ENCODE assay signal across 11 cellular contexts in genomic region chr4:87053064-87053693, GRCh38.
DNase-seq lines count a peak whose midpoint lies in the region; ATAC-seq and TF ChIP-seq lines count a peak whose summit lies in the region.
"Had no signal": no experiment of that assay in that cellular context is flagged by ENCODE, and none has a peak within 500 bp of the region (broad histone marks: within the 10 kb centered on the region; RNA-seq: fewer than 3 reads in every experiment).

No MANE protein-coding gene starts in this region.

- H3K27ac ChIP-seq in HL-60 (replicated peaks) (peak overlapping the region; percentile 23), neutrophil (peak overlapping the region; percentile 59)

- no peak for TF ChIP-seq CTCF in CD14-positive monocyte (IDR thresholded peaks at IDR 0.05)
- TF ChIP-seq CTCF in HL-60 (IDR thresholded peaks at IDR 0.05; ENCODE audit: insufficient read depth, low read length), result no peak
- TF ChIP-seq CTCF in neutrophil (IDR thresholded peaks at IDR 0.05), result no peak

- no peak for ATAC-seq in GM21737 (IDR thresholded peaks at IDR 0.05; ENCODE audit: unreplicated experiment)
- no peak for ATAC-seq in esophagus mucosa
- ATAC-seq: left colon had no signal

- H3K9me3 Mint-ChIP-seq in CD14-positive monocyte, result no peaks in the 10 kb centered on the region
- no peaks in the 10 kb centered on the region for H3K9me3 Mint-ChIP-seq in activated T-helper 2 cell treated with anti-CD3 and anti-CD28 coated beads, Interferon-gamma antibody, Interleukin-2, Interleukin-4, amounts not matched to agents 10 μg/mL and 5 μg/mL and 100 μg/mL, durations not matched to agents 14 hours and 24 hours and 36 hours

- intact Hi-C loops in CD14-positive monocyte (cut with micrococcal nuclease), result loop anchor here in 1 of 2 donors (5.0 kb wide), 1 partner anchor 46 kb away; no protein-coding TSS in a partner anchor
- intact Hi-C loops in activated T-helper 2 cell treated with anti-CD3 and anti-CD28 coated beads, Interferon-gamma antibody, Interleukin-2, Interleukin-4, amounts not matched to agents 10 μg/mL and 5 μg/mL and 100 μg/mL, durations not matched to agents 14 hours and 24 hours and 36 hours (cut with micrococcal nuclease), result no loop called here

- H3K4me3 ChIP-seq in HL-60 (replicated peaks; ENCODE audit: insufficient read depth, low read length), result no peak overlapping the region
- H3K4me3 ChIP-seq in neutrophil (ENCODE audit: low read depth in 1 of 2, low read length in 1 of 2), result no peak overlapping the region

- H3K36me3 Mint-ChIP-seq in CD14-positive monocyte, result peaks cover 29 to 30% of the 10 kb centered on the region in 2 donors
- peaks cover 57% of the 10 kb centered on the region for H3K36me3 Mint-ChIP-seq in activated T-helper 2 cell treated with anti-CD3 and anti-CD28 coated beads, Interferon-gamma antibody, Interleukin-2, Interleukin-4, amounts not matched to agents 10 μg/mL and 5 μg/mL and 100 μg/mL, durations not matched to agents 14 hours and 24 hours and 36 hours (ENCODE audit: low read depth)

- no peaks in the 10 kb centered on the region for H3K9me3 ChIP-seq in neutrophil

- H3K27ac Mint-ChIP-seq in CD14-positive monocyte, result peak overlapping the region; percentile 53 to 85 (median 73)
- H3K27ac Mint-ChIP-seq in activated T-helper 2 cell treated with anti-CD3 and anti-CD28 coated beads, Interferon-gamma antibody, Interleukin-2, Interleukin-4, amounts not matched to agents 10 μg/mL and 5 μg/mL and 100 μg/mL, durations not matched to agents 14 hours and 24 hours and 36 hours, result peak overlapping the region; percentile 78

- peaks cover 77% of the 10 kb centered on the region for H3K4me1 Mint-ChIP-seq in CD14-positive monocyte
- H3K4me1 Mint-ChIP-seq in activated T-helper 2 cell treated with anti-CD3 and anti-CD28 coated beads, Interferon-gamma antibody, Interleukin-2, Interleukin-4, amounts not matched to agents 10 μg/mL and 5 μg/mL and 100 μg/mL, durations not matched to agents 14 hours and 24 hours and 36 hours (ENCODE audit: low read depth), result peaks cover 64% of the 10 kb centered on the region

- DNase-seq in CD14-positive monocyte (ENCODE audit: low spot score) (no peak), HL-60 (ENCODE audit: low read depth in 1 of 2, low spot score in 1 of 2) (peak in 1 of 2 experiments; percentile 29), anterior cingulate cortex (lab: John Stamatoyannopoulos, UW) (no peak)
- no peak for DNase-seq in activated T-helper 2 cell treated with anti-CD3 and anti-CD28 coated beads, Interferon-gamma antibody, Interleukin-2, Interleukin-4, amounts not matched to agents 10 μg/mL and 5 μg/mL and 100 μg/mL, durations not matched to agents 14 hours and 24 hours and 36 hours (ENCODE audit: low spot score)
- DNase-seq in effector CD8-positive, alpha-beta T cell (lab: John Stamatoyannopoulos, UW), result no peak
- DNase-seq: activated naive CD4-positive, alpha-beta T cell; left colon; stimulated activated CD4-positive, alpha-beta T cell treated with anti-CD3 and anti-CD28 coated beads, Interleukin-12 subunit alpha, Interleukin-12 subunit beta, amount 100 ng/mL, for 4 hours had no signal

- H3K27me3 ChIP-seq in HL-60 (ENCODE audit: insufficient read depth, poor library complexity, severe bottlenecking) (no peaks in the 10 kb centered on the region), neutrophil (no peaks in the 10 kb centered on the region)

- H3K4me3 Mint-ChIP-seq in CD14-positive monocyte, result peak overlapping the region in 1 of 2 donors; percentile 7
- no peak overlapping the region for H3K4me3 Mint-ChIP-seq in activated T-helper 2 cell treated with anti-CD3 and anti-CD28 coated beads, Interferon-gamma antibody, Interleukin-2, Interleukin-4, amounts not matched to agents 10 μg/mL and 5 μg/mL and 100 μg/mL, durations not matched to agents 14 hours and 24 hours and 36 hours (ENCODE audit: low read depth)

- no peaks in the 10 kb centered on the region for H3K36me3 ChIP-seq in neutrophil

- H3K27me3 Mint-ChIP-seq in CD14-positive monocyte (ENCODE audit: low read depth in 3 of 3), result peaks cover 0 to 1% (median 0%) of the 10 kb centered on the region in 3 donors
- H3K27me3 Mint-ChIP-seq in activated T-helper 2 cell treated with anti-CD3 and anti-CD28 coated beads, Interferon-gamma antibody, Interleukin-2, Interleukin-4, amounts not matched to agents 10 μg/mL and 5 μg/mL and 100 μg/mL, durations not matched to agents 14 hours and 24 hours and 36 hours (ENCODE audit: low read depth), result no peaks in the 10 kb centered on the region

- peaks cover 31 to 38% of the 10 kb centered on the region in 2 experiments for H3K4me1 ChIP-seq in neutrophil (ENCODE audit: control insufficient read depth in 1 of 2, insufficient read depth in 1 of 2, low read depth in 1 of 2, low read length in 1 of 2)
